Comparison of ENCODE assay signal across 2 cellular contexts in genomic region chr22:19533049-19533626, GRCh38.
TF ChIP-seq lines count a peak whose summit lies in the region.

No MANE protein-coding gene starts in this region.

TF ChIP-seq in K562, 482 proteins besides CTCF, POLR2A, EP300 and RAD21 (continues in another document):
- TF ChIP-seq NR1H2 (CRISPR knock-in tag; IDR thresholded peaks at IDR 0.05): peak; percentile 67; the same call in 1 of the 2 replicates
- no peak for TF ChIP-seq ZNF444 (CRISPR knock-in tag; IDR thresholded peaks at IDR 0.05)
- TF ChIP-seq CHD2 (IDR thresholded peaks at IDR 0.05; ENCODE audit: low read depth, low read length): no peak
- TF ChIP-seq ZNF584 (CRISPR knock-in tag; IDR thresholded peaks at IDR 0.05; ENCODE audit: low read depth): no peak
- TF ChIP-seq ZNF609 (CRISPR knock-in tag; IDR thresholded peaks at IDR 0.05; ENCODE audit: borderline replicate concordance): 0 out of 2 replicates have a peak, but pooled peaks have one; percentile 73
- peak; percentile 33; the same call in 1 of the 2 replicates for TF ChIP-seq FOXJ3 (CRISPR knock-in tag; IDR thresholded peaks at IDR 0.05)
- TF ChIP-seq JUN (IDR thresholded peaks at IDR 0.05; ENCODE audit: borderline replicate concordance, low read depth, low read length): no peak
- TF ChIP-seq JUN (CRISPR knock-in tag; IDR thresholded peaks at IDR 0.05; ENCODE audit: borderline replicate concordance): peak; percentile 72; the same call in 1 of the 2 replicates
- TF ChIP-seq POU5F1 (IDR thresholded peaks at IDR 0.05; ENCODE audit: borderline replicate concordance, low read depth, low read length, partially characterized antibody): no peak
- 0 out of 2 replicates have a peak, but pooled peaks have one; percentile 11 for TF ChIP-seq ZNF764 (CRISPR knock-in tag; IDR thresholded peaks at IDR 0.05; ENCODE audit: low read depth)
- TF ChIP-seq ZNF431 (CRISPR knock-in tag; IDR thresholded peaks at IDR 0.05): 0 out of 2 replicates have a peak, but pooled peaks have one; percentile 27
- TF ChIP-seq ATF2 (CRISPR knock-in tag; IDR thresholded peaks at IDR 0.05): 0 out of 2 replicates have a peak, but pooled peaks have one; percentile 54
- 0 out of 2 replicates have a peak, but pooled peaks have one; percentile 16 for TF ChIP-seq NR2C2 (CRISPR knock-in tag; IDR thresholded peaks at IDR 0.05)
- TF ChIP-seq NR2C2 (tag; IDR thresholded peaks at IDR 0.05): no peak
- TF ChIP-seq IRF2 (CRISPR knock-in tag; IDR thresholded peaks at IDR 0.05): peak; percentile 70
- peak; percentile 49; the same call in 1 of the 2 replicates for TF ChIP-seq USF1 (CRISPR knock-in tag; IDR thresholded peaks at IDR 0.05)
- TF ChIP-seq MAX (CRISPR knock-in tag; IDR thresholded peaks at IDR 0.05): peak; percentile 39
- TF ChIP-seq CEBPG (CRISPR knock-in tag; IDR thresholded peaks at IDR 0.05): 0 out of 2 replicates have a peak, but pooled peaks have one; percentile 13
- TF ChIP-seq CEBPG (tag; conservative IDR thresholded peaks at IDR 0.05 in 1 of 2, IDR thresholded peaks at IDR 0.05 in 1 of 2): no peak
- TF ChIP-seq ZNF511 (CRISPR knock-in tag; IDR thresholded peaks at IDR 0.05): peak; percentile 79; the same call in 1 of the 2 replicates
- TF ChIP-seq CHD1 (IDR thresholded peaks at IDR 0.05; ENCODE audit: low read length): no peak

TF ChIP-seq in endothelial cell of umbilical vein, 7 proteins besides CTCF, POLR2A, EP300 and RAD21:
- TF ChIP-seq GATA2 (IDR thresholded peaks at IDR 0.05; ENCODE audit: insufficient read depth, insufficient read length, low read depth, low read length): no peak
- no peak for TF ChIP-seq FOS (IDR thresholded peaks at IDR 0.05; ENCODE audit: borderline replicate concordance, insufficient read depth, low read length)
- TF ChIP-seq JUN (IDR thresholded peaks at IDR 0.05; ENCODE audit: borderline replicate concordance, insufficient read depth, insufficient read length, low read depth): no peak
- TF ChIP-seq POLR2AphosphoS5 (IDR thresholded peaks at IDR 0.05; ENCODE audit: insufficient read depth, low read depth, low read length): no peak
TF ChIP-seq in endothelial cell of umbilical vein: peak in this region for 0.
